Comparison of ENCODE assay signal across 3 cellular contexts in genomic region chr4:158796370-158797140, GRCh38.
TF ChIP-seq lines count a peak whose summit lies in the region.

No MANE protein-coding gene starts in this region.

TF ChIP-seq in liver, 16 proteins besides CTCF, POLR2A, EP300 and RAD21:
- TF ChIP-seq, protein P1, sequence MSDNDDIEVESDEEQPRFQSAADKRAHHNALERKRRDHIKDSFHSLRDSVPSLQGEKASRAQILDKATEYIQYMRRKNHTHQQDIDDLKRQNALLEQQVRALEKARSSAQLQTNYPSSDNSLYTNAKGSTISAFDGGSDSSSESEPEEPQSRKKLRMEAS (IDR thresholded peaks at IDR 0.05): peak; percentile 42
- TF ChIP-seq RXRA (IDR thresholded peaks at IDR 0.05) (peak; percentile 87 to 90), SP1 (IDR thresholded peaks at IDR 0.05) (peak; percentile 58), HNF4G (IDR thresholded peaks at IDR 0.05) (no peak), FOXA1 (IDR thresholded peaks at IDR 0.05) (peak; percentile 81), GABPA (IDR thresholded peaks at IDR 0.05 in 1 of 2, conservative IDR thresholded peaks at IDR 0.05 in 1 of 2) (peak in 1 of 2 donors; percentile 13), NR2F2 (IDR thresholded peaks at IDR 0.05) (no peak), TAF1 (conservative IDR thresholded peaks at IDR 0.05) (no peak), JUND (IDR thresholded peaks at IDR 0.05) (peak in 1 of 2 donors; percentile 39), FOXA2 (IDR thresholded peaks at IDR 0.05) (peak; percentile 81), ATF3 (IDR thresholded peaks at IDR 0.05) (no peak), HNF4A (conservative IDR thresholded peaks at IDR 0.05) (peak; percentile 63 to 67), REST (IDR thresholded peaks at IDR 0.05) (no peak), YY1 (IDR thresholded peaks at IDR 0.05) (peak; percentile 31), ZBTB33 (IDR thresholded peaks at IDR 0.05) (peak; percentile 55), EGR1 (IDR thresholded peaks at IDR 0.05; ENCODE audit: low read depth in 2 of 2) (no peak)

TF ChIP-seq in HepG2, 621 proteins besides CTCF, POLR2A, EP300 and RAD21:
- TF ChIP-seq TCF7L2 (IDR thresholded peaks at IDR 0.05; ENCODE audit: low read depth, low read length) (no peak), ZFX (CRISPR knock-in tag; IDR thresholded peaks at IDR 0.05; ENCODE audit: low read depth) (no peak), ZNF614 (CRISPR knock-in tag; IDR thresholded peaks at IDR 0.05; ENCODE audit: borderline replicate concordance) (no peak), DZIP1 (CRISPR knock-in tag; IDR thresholded peaks at IDR 0.05) (no peak), SOX6 (IDR thresholded peaks at IDR 0.05) (no peak), SOX6 (CRISPR knock-in tag; IDR thresholded peaks at IDR 0.05) (no peak), GPN1 (CRISPR knock-in tag; IDR thresholded peaks at IDR 0.05; ENCODE audit: borderline replicate concordance) (no peak), ERF (CRISPR knock-in tag; IDR thresholded peaks at IDR 0.05) (no peak), PTBP1 (IDR thresholded peaks at IDR 0.05; ENCODE audit: low read depth, low read length, poor library complexity, severe bottlenecking) (no peak), SRSF9 (IDR thresholded peaks at IDR 0.05; ENCODE audit: borderline replicate concordance, insufficient read depth, low read depth, low read length, poor library complexity, severe bottlenecking) (no peak), ZBTB38 (CRISPR knock-in tag; IDR thresholded peaks at IDR 0.05) (no peak), HNRNPK (IDR thresholded peaks at IDR 0.05; ENCODE audit: low read depth, low read length, poor library complexity, severe bottlenecking) (no peak), ZNF513 (CRISPR knock-in tag; conservative IDR thresholded peaks at IDR 0.05) (no peak), CHD4 (IDR thresholded peaks at IDR 0.05; ENCODE audit: borderline replicate concordance, low read length) (no peak)
- TF ChIP-seq, protein P2, sequence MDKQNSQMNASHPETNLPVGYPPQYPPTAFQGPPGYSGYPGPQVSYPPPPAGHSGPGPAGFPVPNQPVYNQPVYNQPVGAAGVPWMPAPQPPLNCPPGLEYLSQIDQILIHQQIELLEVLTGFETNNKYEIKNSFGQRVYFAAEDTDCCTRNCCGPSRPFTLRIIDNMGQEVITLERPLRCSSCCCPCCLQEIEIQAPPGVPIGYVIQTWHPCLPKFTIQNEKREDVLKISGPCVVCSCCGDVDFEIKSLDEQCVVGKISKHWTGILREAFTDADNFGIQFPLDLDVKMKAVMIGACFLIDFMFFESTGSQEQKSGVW (CRISPR knock-in tag; IDR thresholded peaks at IDR 0.05; ENCODE audit: borderline replicate concordance): no peak
- TF ChIP-seq, protein P3, sequence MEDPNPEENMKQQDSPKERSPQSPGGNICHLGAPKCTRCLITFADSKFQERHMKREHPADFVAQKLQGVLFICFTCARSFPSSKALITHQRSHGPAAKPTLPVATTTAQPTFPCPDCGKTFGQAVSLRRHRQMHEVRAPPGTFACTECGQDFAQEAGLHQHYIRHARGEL (CRISPR knock-in tag; IDR thresholded peaks at IDR 0.05): no peak
TF ChIP-seq in HepG2: peak in this region for 0.

TF ChIP-seq in WTC11, 78 proteins besides CTCF, POLR2A, EP300 and RAD21:
- TF ChIP-seq KAT7 (CRISPR knock-in tag; IDR thresholded peaks at IDR 0.05; ENCODE audit: borderline replicate concordance) (no peak), PRRX2 (CRISPR knock-in tag; IDR thresholded peaks at IDR 0.05) (no peak), NR2C2 (CRISPR knock-in tag; IDR thresholded peaks at IDR 0.05) (no peak), SMAD3 (CRISPR knock-in tag; IDR thresholded peaks at IDR 0.05; ENCODE audit: borderline replicate concordance) (no peak), IRF1 (CRISPR knock-in tag; IDR thresholded peaks at IDR 0.05) (no peak), CDX4 (CRISPR knock-in tag; IDR thresholded peaks at IDR 0.05; ENCODE audit: borderline replicate concordance) (no peak), USF1 (CRISPR knock-in tag; IDR thresholded peaks at IDR 0.05) (no peak)
- TF ChIP-seq, protein P4, sequence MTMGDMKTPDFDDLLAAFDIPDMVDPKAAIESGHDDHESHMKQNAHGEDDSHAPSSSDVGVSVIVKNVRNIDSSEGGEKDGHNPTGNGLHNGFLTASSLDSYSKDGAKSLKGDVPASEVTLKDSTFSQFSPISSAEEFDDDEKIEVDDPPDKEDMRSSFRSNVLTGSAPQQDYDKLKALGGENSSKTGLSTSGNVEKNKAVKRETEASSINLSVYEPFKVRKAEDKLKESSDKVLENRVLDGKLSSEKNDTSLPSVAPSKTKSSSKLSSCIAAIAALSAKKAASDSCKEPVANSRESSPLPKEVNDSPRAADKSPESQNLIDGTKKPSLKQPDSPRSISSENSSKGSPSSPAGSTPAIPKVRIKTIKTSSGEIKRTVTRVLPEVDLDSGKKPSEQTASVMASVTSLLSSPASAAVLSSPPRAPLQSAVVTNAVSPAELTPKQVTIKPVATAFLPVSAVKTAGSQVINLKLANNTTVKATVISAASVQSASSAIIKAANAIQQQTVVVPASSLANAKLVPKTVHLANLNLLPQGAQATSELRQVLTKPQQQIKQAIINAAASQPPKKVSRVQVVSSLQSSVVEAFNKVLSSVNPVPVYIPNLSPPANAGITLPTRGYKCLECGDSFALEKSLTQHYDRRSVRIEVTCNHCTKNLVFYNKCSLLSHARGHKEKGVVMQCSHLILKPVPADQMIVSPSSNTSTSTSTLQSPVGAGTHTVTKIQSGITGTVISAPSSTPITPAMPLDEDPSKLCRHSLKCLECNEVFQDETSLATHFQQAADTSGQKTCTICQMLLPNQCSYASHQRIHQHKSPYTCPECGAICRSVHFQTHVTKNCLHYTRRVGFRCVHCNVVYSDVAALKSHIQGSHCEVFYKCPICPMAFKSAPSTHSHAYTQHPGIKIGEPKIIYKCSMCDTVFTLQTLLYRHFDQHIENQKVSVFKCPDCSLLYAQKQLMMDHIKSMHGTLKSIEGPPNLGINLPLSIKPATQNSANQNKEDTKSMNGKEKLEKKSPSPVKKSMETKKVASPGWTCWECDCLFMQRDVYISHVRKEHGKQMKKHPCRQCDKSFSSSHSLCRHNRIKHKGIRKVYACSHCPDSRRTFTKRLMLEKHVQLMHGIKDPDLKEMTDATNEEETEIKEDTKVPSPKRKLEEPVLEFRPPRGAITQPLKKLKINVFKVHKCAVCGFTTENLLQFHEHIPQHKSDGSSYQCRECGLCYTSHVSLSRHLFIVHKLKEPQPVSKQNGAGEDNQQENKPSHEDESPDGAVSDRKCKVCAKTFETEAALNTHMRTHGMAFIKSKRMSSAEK (CRISPR knock-in tag; IDR thresholded peaks at IDR 0.05; ENCODE audit: borderline replicate concordance): no peak
- TF ChIP-seq, protein P5, sequence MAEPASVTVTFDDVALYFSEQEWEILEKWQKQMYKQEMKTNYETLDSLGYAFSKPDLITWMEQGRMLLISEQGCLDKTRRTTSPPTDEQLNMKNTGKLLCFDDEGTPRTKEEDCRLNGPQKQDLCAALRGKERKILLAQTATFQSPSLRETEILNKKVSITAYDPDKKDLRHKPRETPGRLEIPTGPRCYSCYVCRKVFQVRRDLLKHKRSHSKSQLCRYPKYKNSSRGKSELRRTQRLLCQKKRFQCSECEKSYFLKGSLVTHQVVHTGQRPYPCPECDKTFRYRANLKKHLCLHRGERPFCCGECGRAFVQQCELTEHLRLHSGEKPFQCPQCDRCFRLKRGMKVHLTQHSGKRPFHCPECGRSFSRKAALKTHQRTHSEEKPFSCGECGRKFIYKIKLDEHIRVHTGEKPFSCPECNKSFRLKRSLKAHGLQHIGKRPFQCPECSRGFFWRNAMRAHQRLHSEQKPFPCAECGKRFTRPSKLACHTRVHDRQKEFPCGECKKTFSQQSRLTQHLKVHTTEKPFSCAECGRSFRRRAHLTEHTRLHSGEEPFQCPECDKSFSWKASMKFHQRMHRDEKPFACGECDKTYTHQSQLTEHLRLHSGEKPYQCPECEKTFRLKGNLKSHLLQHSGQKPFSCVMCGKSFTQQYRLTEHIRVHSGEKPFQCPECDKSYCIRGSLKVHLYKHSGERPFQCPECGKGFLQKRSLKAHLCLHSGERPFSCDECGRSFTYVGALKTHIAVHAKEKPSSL (CRISPR knock-in tag; conservative IDR thresholded peaks at IDR 0.05): no peak
- TF ChIP-seq, protein P6, sequence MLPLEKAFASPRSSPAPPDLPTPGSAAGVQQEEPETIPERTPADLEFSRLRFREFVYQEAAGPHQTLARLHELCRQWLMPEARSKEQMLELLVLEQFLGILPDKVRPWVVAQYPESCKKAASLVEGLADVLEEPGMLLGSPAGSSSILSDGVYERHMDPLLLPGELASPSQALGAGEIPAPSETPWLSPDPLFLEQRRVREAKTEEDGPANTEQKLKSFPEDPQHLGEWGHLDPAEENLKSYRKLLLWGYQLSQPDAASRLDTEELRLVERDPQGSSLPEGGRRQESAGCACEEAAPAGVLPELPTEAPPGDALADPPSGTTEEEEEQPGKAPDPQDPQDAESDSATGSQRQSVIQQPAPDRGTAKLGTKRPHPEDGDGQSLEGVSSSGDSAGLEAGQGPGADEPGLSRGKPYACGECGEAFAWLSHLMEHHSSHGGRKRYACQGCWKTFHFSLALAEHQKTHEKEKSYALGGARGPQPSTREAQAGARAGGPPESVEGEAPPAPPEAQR (CRISPR knock-in tag; IDR thresholded peaks at IDR 0.05): no peak
